In the genomic region with DNA sequence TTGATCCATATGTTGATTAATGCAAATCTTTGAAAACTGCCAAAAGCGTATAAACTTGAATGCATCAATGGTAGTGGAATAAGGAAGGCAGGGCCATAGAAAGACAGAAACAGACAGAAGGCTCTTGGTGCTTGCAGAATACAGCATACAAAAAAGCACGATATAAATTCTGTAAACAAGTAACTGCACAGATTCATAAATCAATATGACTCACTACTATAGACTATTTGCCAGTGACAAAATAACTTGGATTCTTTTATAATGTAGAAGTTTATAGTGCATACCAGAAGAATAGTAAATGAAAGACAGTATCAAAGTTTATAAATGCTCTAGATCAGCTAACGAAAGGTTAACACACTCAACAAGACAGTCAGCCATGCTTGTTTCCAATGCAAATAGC, we compare ENCODE assay signal across 20 cellular contexts.
"Had no signal": no experiment of that assay in that cellular context is flagged by ENCODE, and none has a peak within 500 bp of the region (broad histone marks: within the 10 kb centered on the region; RNA-seq: fewer than 3 reads in every experiment).

No MANE protein-coding gene starts in this region.

- H3K36me3 ChIP-seq: breast epithelium had no signal

- H3K36me3 Mint-ChIP-seq: activated naive CD4-positive, alpha-beta T cell treated with anti-CD3 and anti-CD28 coated beads, Interleukin-2, amount 50 U/mL, for 24 hours; WTC11 had no signal

- H3K27ac Mint-ChIP-seq: activated CD8-positive, alpha-beta T cell treated with anti-CD3 and anti-CD28 coated beads, Interleukin-2, amount 10 ng/mL, durations not matched to agents 7 days and 5 days; activated naive CD4-positive, alpha-beta T cell treated with anti-CD3 and anti-CD28 coated beads, Interleukin-2, amount 50 U/mL, for 24 hours; T-cell; WTC11 had no signal

- H3K9me3 Mint-ChIP-seq: activated naive CD4-positive, alpha-beta T cell treated with anti-CD3 and anti-CD28 coated beads, Interleukin-2, amount 50 U/mL, for 24 hours had no signal

- H3K27me3 Mint-ChIP-seq: activated naive CD4-positive, alpha-beta T cell treated with anti-CD3 and anti-CD28 coated beads, Interleukin-2, amount 50 U/mL, for 24 hours; T-cell had no signal

- ATAC-seq: activated CD8-positive, alpha-beta T cell treated with anti-CD3 and anti-CD28 coated beads, Interleukin-2, amount 10 ng/mL, durations not matched to agents 7 days and 5 days; T-cell; WTC11 had no signal

- H3K4me1 Mint-ChIP-seq: activated naive CD4-positive, alpha-beta T cell treated with anti-CD3 and anti-CD28 coated beads, Interleukin-2, amount 50 U/mL, for 24 hours; T-cell; WTC11 had no signal

- H3K27me3 ChIP-seq: breast epithelium had no signal

- H3K4me1 ChIP-seq: breast epithelium had no signal

- DNase-seq: activated CD4-positive, alpha-beta T cell treated with anti-CD3 and anti-CD28 coated beads for 48 hours; activated CD4-positive, alpha-beta T cell treated with anti-CD3 and anti-CD28 coated beads, Interleukin-2, amount 50 U/mL, for 4 hours; activated CD4-positive, CD25-positive, alpha-beta regulatory T cell treated with anti-CD3 and anti-CD28 coated beads, Interleukin-2, amount 50 U/mL, for 72 hours; activated CD8-positive, alpha-beta memory T cell treated with anti-CD3 and anti-CD28 coated beads, Interleukin-2, amount 50 U/mL, for 48 hours; activated CD8-positive, alpha-beta T cell treated with anti-CD3 and anti-CD28 coated beads, Interleukin-2, amount 10 ng/mL, durations not matched to agents 7 days and 5 days; activated T-cell treated with anti-CD3 and anti-CD28 coated beads, Interleukin-2, amount 50 U/mL, for 1 hour; caudate nucleus; Karpas-422; MM.1S; NCI-H1105; NCI-H1436; NCI-H1694 treated with DMSO at 0.1 percent for 48 hours; NCI-H2029 treated with DMSO at 0.1 percent for 48 hours; NCI-H345; NCI-H510A; SHP77 treated with DMSO at 0.1 percent for 48 hours; T-cell had no signal

- H3K4me3 Mint-ChIP-seq: activated CD8-positive, alpha-beta T cell treated with anti-CD3 and anti-CD28 coated beads, Interleukin-2, amount 10 ng/mL, durations not matched to agents 7 days and 5 days; activated naive CD4-positive, alpha-beta T cell treated with anti-CD3 and anti-CD28 coated beads, Interleukin-2, amount 50 U/mL, for 24 hours; T-cell; WTC11 had no signal

- H3K4me3 ChIP-seq: breast epithelium had no signal

- H3K27ac ChIP-seq: breast epithelium had no signal
